Comparison of ENCODE assay signal across 19 cellular contexts in genomic region chrX:68839771-68840170, GRCh38.
"Had no signal": no experiment of that assay in that cellular context is flagged by ENCODE, and none has a peak within 500 bp of the region (broad histone marks: within the 10 kb centered on the region; RNA-seq: fewer than 3 reads in every experiment).

No MANE protein-coding gene starts in this region.

- H3K4me3 ChIP-seq: coronary artery, lung, psoas muscle, thyroid gland had no signal

- ATAC-seq: effector memory CD8-positive, alpha-beta T cell; left lobe of liver; naive thymus-derived CD4-positive, alpha-beta T cell; psoas muscle; right cardiac atrium; stimulated activated naive B cell treated with anti-CD40 and anti-IgM and Interleukin-4, amounts not matched to agents 10 μg/mL and 1 μg/mL and 100 μg/mL, for 72 hours had no signal

- H3K27me3 ChIP-seq: thyroid gland had no signal

- H3K27ac Mint-ChIP-seq: effector memory CD8-positive, alpha-beta T cell; memory B cell; naive thymus-derived CD4-positive, alpha-beta T cell; stimulated activated naive B cell treated with anti-CD40 and anti-IgM and Interleukin-4, amounts not matched to agents 10 μg/mL and 1 μg/mL and 100 μg/mL, for 72 hours; stimulated activated naive CD8-positive, alpha-beta T cell treated with anti-CD3 and anti-CD28 coated beads, Interleukin-15, Interleukin-2, amounts not matched to agents 100 ng/mL and 50 ng/mL, for 24 hours; type B pancreatic cell had no signal

- H3K4me3 Mint-ChIP-seq: effector memory CD8-positive, alpha-beta T cell; memory B cell; naive thymus-derived CD4-positive, alpha-beta T cell; stimulated activated naive B cell treated with anti-CD40 and anti-IgM and Interleukin-4, amounts not matched to agents 10 μg/mL and 1 μg/mL and 100 μg/mL, for 72 hours; stimulated activated naive CD8-positive, alpha-beta T cell treated with anti-CD3 and anti-CD28 coated beads, Interleukin-15, Interleukin-2, amounts not matched to agents 100 ng/mL and 50 ng/mL, for 24 hours; type B pancreatic cell had no signal

- H3K9me3 ChIP-seq: psoas muscle, thyroid gland had no signal

- H3K9me3 Mint-ChIP-seq: effector memory CD8-positive, alpha-beta T cell; memory B cell; stimulated activated naive B cell treated with anti-CD40 and anti-IgM and Interleukin-4, amounts not matched to agents 10 μg/mL and 1 μg/mL and 100 μg/mL, for 72 hours; stimulated activated naive CD8-positive, alpha-beta T cell treated with anti-CD3 and anti-CD28 coated beads, Interleukin-15, Interleukin-2, amounts not matched to agents 100 ng/mL and 50 ng/mL, for 24 hours; type B pancreatic cell had no signal

- H3K27me3 Mint-ChIP-seq: effector memory CD8-positive, alpha-beta T cell; memory B cell; naive thymus-derived CD4-positive, alpha-beta T cell; stimulated activated naive B cell treated with anti-CD40 and anti-IgM and Interleukin-4, amounts not matched to agents 10 μg/mL and 1 μg/mL and 100 μg/mL, for 72 hours; stimulated activated naive CD8-positive, alpha-beta T cell treated with anti-CD3 and anti-CD28 coated beads, Interleukin-15, Interleukin-2, amounts not matched to agents 100 ng/mL and 50 ng/mL, for 24 hours; type B pancreatic cell had no signal

- DNase-seq: dermis blood vessel endothelial cell; effector memory CD8-positive, alpha-beta T cell; hypothalamus; midbrain; naive thymus-derived CD4-positive, alpha-beta T cell; occipital lobe; psoas muscle; right cardiac atrium; small intestine; stimulated activated CD4-positive, alpha-beta T cell treated with anti-CD3 and anti-CD28 coated beads, Interleukin-15, amount 100 ng/mL, for 24 hours; stimulated activated CD4-positive, alpha-beta T cell treated with anti-CD3 and anti-CD28 coated beads, Interleukin-2, amount 100 ng/mL, for 48 hours; stimulated activated naive B cell treated with anti-CD40 and anti-IgM and Interleukin-4, amounts not matched to agents 10 μg/mL and 1 μg/mL and 100 μg/mL, for 72 hours; thyroid gland had no signal

- H3K27ac ChIP-seq: coronary artery, psoas muscle, thyroid gland had no signal

- H3K4me1 ChIP-seq: psoas muscle had no signal
